ENCODE assay signal across 8 cellular contexts in the genomic region with DNA sequence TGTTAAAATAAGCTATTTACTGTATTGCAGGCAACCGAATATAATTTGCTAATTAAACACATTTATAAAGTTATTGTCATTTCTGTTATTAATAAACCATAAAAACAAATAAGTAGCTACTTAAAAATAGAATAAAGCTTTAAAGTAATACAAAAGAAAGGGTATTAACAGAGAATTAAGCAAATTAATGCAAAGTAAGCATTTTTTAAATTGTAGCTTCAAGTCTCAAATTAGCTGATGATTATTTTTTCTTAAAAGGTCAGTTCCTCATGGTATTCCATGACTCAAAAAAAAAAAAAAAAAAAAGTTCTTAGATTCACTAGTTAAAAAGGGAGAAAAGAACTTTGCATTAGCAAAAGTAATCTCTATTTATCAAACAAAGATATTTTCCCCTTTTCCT.
"Had no signal": no experiment of that assay in that cellular context is flagged by ENCODE, and none has a peak within 500 bp of the region (broad histone marks: within the 10 kb centered on the region; RNA-seq: fewer than 3 reads in every experiment).

No MANE protein-coding gene starts in this region.

- H3K27ac ChIP-seq: GM23248, KMS-11 had no signal

- H3K9ac ChIP-seq: GM23248, KMS-11 had no signal

- H3K4me3 Mint-ChIP-seq: H9 had no signal

- H3K9me3 Mint-ChIP-seq: H9 had no signal

- H3K4me2 ChIP-seq: KMS-11 had no signal

- H3K4me1 Mint-ChIP-seq: H9 had no signal

- H2AFZ ChIP-seq: GM23248 had no signal

- FAIRE-seq: H54, HTR-8/SVneo had no signal

- DNase-seq: GM23248, GOT3, H9, HCEC 1CT, KBM-7 had no signal

- H3K27ac Mint-ChIP-seq: H9 had no signal

- H3K4me3 ChIP-seq: GM23248 had no signal
